In genomic region chr4:14415146-14415545, GRCh38 we compare ENCODE assay signal across 16 cellular contexts.
DNase-seq lines count a peak whose midpoint lies in the region; ATAC-seq, FAIRE-seq and TF ChIP-seq lines count a peak whose summit lies in the region.
"Had no signal": no experiment of that assay in that cellular context is flagged by ENCODE, and none has a peak within 500 bp of the region (broad histone marks: within the 10 kb centered on the region; RNA-seq: fewer than 3 reads in every experiment).

No MANE protein-coding gene starts in this region.

- H3K27ac ChIP-seq in SK-N-SH (ENCODE audit: low read depth in 2 of 2, low read length in 1 of 2) (no peak overlapping the region), foreskin keratinocyte (no peak overlapping the region)
- no peak overlapping the region for H3K27ac ChIP-seq in CD8-positive, alpha-beta memory T cell (ENCODE audit: low read depth, low read length)
- H3K27ac ChIP-seq: 22Rv1, left lung had no signal

- H4K20me1 ChIP-seq in SK-N-SH (ENCODE audit: insufficient read depth): no peaks in the 10 kb centered on the region

- whole genome bisulfite sequencing in SK-N-SH (ENCODE audit: low lambda C conversion rate): 11% methylated on average over 1 of the region's 1 CpG

- no peaks in the 10 kb centered on the region for H3K79me2 ChIP-seq in SK-N-SH (ENCODE audit: insufficient read depth)

- ATAC-seq in SK-N-SH treated with all-trans-retinoic acid at 6 μM for 48 hours (no peak), foreskin keratinocyte (peak; percentile 36), HG03457 (IDR thresholded peaks at IDR 0.05; ENCODE audit: unreplicated experiment) (no peak)
- ATAC-seq: activated T-cell treated with anti-CD3 and anti-CD28 coated beads, Interleukin-2, amount 50 U/mL, for 72 hours; left lung; natural killer cell treated with Interleukin-12 subunit alpha and Interleukin-12 subunit beta and Interleukin-15 and Interleukin-18, amount 100 ng/mL, for 72 hours had no signal

- TF ChIP-seq CTCF in SK-N-SH (IDR thresholded peaks at IDR 0.05) (no peak), foreskin keratinocyte (conservative IDR thresholded peaks at IDR 0.05) (no peak)

- H3K4me3 Mint-ChIP-seq in CD8-positive, alpha-beta memory T cell: no peak overlapping the region
- H3K4me3 Mint-ChIP-seq: activated T-cell treated with anti-CD3 and anti-CD28 coated beads, Interleukin-2, amount 50 U/mL, for 72 hours; natural killer cell treated with Interleukin-12 subunit alpha and Interleukin-12 subunit beta and Interleukin-15 and Interleukin-18, amount 100 ng/mL, for 72 hours had no signal

- H3K4me2 ChIP-seq in SK-N-SH: no peak overlapping the region

- no peak overlapping the region for H3K9ac ChIP-seq in SK-N-SH

- H2AFZ ChIP-seq in SK-N-SH (ENCODE audit: low read depth): no peak overlapping the region

- no peak overlapping the region for H3K4me3 ChIP-seq in SK-N-SH (ENCODE audit: low read depth in 2 of 2, low read length in 1 of 2)
- no peak overlapping the region for H3K4me3 ChIP-seq in CD8-positive, alpha-beta memory T cell (ENCODE audit: low read length)
- H3K4me3 ChIP-seq: left lung had no signal

- CTCF ChIA-PET in SK-N-SH (lab: Yijun Ruan, JAX): no interaction called here
- CTCF ChIA-PET in CD8-positive, alpha-beta memory T cell (lab: Charles Lee): no interaction called here

- FAIRE-seq in urothelium cell line (lab: Jason Lieb, UNC): no peak

- H3K9me2 ChIP-seq in SK-N-SH: no peaks in the 10 kb centered on the region

- H3K27me3 Mint-ChIP-seq in CD8-positive, alpha-beta memory T cell: no peaks in the 10 kb centered on the region
- H3K27me3 Mint-ChIP-seq: natural killer cell treated with Interleukin-12 subunit alpha and Interleukin-12 subunit beta and Interleukin-15 and Interleukin-18, amount 100 ng/mL, for 72 hours had no signal

- no peaks in the 10 kb centered on the region for H3F3A ChIP-seq in SK-N-SH (replicated peaks; ENCODE audit: insufficient read depth)

- DNase-seq in SK-N-SH (no peak), amniotic stem cell (lab: John Stamatoyannopoulos, UW) (peak; percentile 10), foreskin keratinocyte (no peak), urothelium cell line (ENCODE audit: low spot score) (peak; percentile 8), UCSD-AML1 (lab: John Stamatoyannopoulos, UW; ENCODE audit: unreplicated experiment) (no peak)
- DNase-seq in CD8-positive, alpha-beta memory T cell: no peak
- DNase-seq: activated CD4-positive, alpha-beta T cell treated with anti-CD3 and anti-CD28 coated beads for 48 hours; activated T-cell treated with anti-CD3 and anti-CD28 coated beads, Interleukin-2, amount 50 U/mL, for 72 hours; GOT3; left lung; stimulated activated naive CD4-positive, alpha-beta T cell treated with Interleukin-2 at 50 U/mL for 16 hours; T-helper 1 cell had no signal

- TF ChIP-seq RAD21 in SK-N-SH (IDR thresholded peaks at IDR 0.05; ENCODE audit: low read length): no peak

- H3K4me1 ChIP-seq in SK-N-SH (ENCODE audit: control insufficient read depth in 1 of 2, insufficient read depth in 2 of 2, low read depth in 1 of 2, low read length in 1 of 2) (no peaks in the 10 kb centered on the region), foreskin keratinocyte (no peaks in the 10 kb centered on the region)
- no peaks in the 10 kb centered on the region for H3K4me1 ChIP-seq in CD8-positive, alpha-beta memory T cell (ENCODE audit: insufficient read depth, low read length)
- H3K4me1 ChIP-seq: left lung had no signal

- H3K36me3 ChIP-seq in SK-N-SH (replicated peaks in 1 of 2; ENCODE audit: control insufficient read depth in 1 of 2, insufficient read depth in 2 of 2, low read length in 1 of 2): no peaks in the 10 kb centered on the region
- no peaks in the 10 kb centered on the region for H3K36me3 ChIP-seq in CD8-positive, alpha-beta memory T cell (ENCODE audit: insufficient read depth, low read length)
- H3K36me3 ChIP-seq: left lung had no signal

- peaks cover 0 to 6% (median 0%) of the 10 kb centered on the region in 5 donors for H3K9me3 Mint-ChIP-seq in CD8-positive, alpha-beta memory T cell
- H3K9me3 Mint-ChIP-seq: activated T-cell treated with anti-CD3 and anti-CD28 coated beads, Interleukin-2, amount 50 U/mL, for 72 hours had no signal

- H3K27me3 ChIP-seq in SK-N-SH (ENCODE audit: insufficient read depth) (no peaks in the 10 kb centered on the region), foreskin keratinocyte (peaks cover 6% of the 10 kb centered on the region)
- H3K27me3 ChIP-seq in CD8-positive, alpha-beta memory T cell (ENCODE audit: insufficient read depth, low read length, poor library complexity, severe bottlenecking): no peaks in the 10 kb centered on the region
- H3K27me3 ChIP-seq: left lung had no signal

- POLR2A ChIA-PET in SK-N-SH (lab: Yijun Ruan, JAX): no interaction called here
- POLR2A ChIA-PET in CD8-positive, alpha-beta memory T cell (lab: Charles Lee): no interaction called here

- no peak for TF ChIP-seq EP300 in SK-N-SH (IDR thresholded peaks at IDR 0.05; ENCODE audit: borderline replicate concordance in 1 of 2, low read depth in 1 of 2, low read length in 1 of 2)

- H3K27ac Mint-ChIP-seq in CD8-positive, alpha-beta memory T cell: no peak overlapping the region
- H3K27ac Mint-ChIP-seq: activated T-cell treated with anti-CD3 and anti-CD28 coated beads, Interleukin-2, amount 50 U/mL, for 72 hours; natural killer cell treated with Interleukin-12 subunit alpha and Interleukin-12 subunit beta and Interleukin-15 and Interleukin-18, amount 100 ng/mL, for 72 hours had no signal

- peaks cover 0 to 2% (median 0%) of the 10 kb centered on the region in 3 donors for H3K36me3 Mint-ChIP-seq in CD8-positive, alpha-beta memory T cell
- H3K36me3 Mint-ChIP-seq: natural killer cell treated with Interleukin-12 subunit alpha and Interleukin-12 subunit beta and Interleukin-15 and Interleukin-18, amount 100 ng/mL, for 72 hours had no signal

- H3K9me3 ChIP-seq in SK-N-SH: no peaks in the 10 kb centered on the region
- H3K9me3 ChIP-seq in CD8-positive, alpha-beta memory T cell (ENCODE audit: low read length): no peaks in the 10 kb centered on the region
- H3K9me3 ChIP-seq: left lung had no signal

- no peaks in the 10 kb centered on the region for H3K4me1 Mint-ChIP-seq in CD8-positive, alpha-beta memory T cell

TF ChIP-seq in SK-N-SH, 30 proteins besides CTCF, POLR2A, EP300 and RAD21 (continues in another document):
- TF ChIP-seq MAX (IDR thresholded peaks at IDR 0.05; ENCODE audit: low read depth): no peak
- TF ChIP-seq, protein P1, sequence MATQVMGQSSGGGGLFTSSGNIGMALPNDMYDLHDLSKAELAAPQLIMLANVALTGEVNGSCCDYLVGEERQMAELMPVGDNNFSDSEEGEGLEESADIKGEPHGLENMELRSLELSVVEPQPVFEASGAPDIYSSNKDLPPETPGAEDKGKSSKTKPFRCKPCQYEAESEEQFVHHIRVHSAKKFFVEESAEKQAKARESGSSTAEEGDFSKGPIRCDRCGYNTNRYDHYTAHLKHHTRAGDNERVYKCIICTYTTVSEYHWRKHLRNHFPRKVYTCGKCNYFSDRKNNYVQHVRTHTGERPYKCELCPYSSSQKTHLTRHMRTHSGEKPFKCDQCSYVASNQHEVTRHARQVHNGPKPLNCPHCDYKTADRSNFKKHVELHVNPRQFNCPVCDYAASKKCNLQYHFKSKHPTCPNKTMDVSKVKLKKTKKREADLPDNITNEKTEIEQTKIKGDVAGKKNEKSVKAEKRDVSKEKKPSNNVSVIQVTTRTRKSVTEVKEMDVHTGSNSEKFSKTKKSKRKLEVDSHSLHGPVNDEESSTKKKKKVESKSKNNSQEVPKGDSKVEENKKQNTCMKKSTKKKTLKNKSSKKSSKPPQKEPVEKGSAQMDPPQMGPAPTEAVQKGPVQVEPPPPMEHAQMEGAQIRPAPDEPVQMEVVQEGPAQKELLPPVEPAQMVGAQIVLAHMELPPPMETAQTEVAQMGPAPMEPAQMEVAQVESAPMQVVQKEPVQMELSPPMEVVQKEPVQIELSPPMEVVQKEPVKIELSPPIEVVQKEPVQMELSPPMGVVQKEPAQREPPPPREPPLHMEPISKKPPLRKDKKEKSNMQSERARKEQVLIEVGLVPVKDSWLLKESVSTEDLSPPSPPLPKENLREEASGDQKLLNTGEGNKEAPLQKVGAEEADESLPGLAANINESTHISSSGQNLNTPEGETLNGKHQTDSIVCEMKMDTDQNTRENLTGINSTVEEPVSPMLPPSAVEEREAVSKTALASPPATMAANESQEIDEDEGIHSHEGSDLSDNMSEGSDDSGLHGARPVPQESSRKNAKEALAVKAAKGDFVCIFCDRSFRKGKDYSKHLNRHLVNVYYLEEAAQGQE (IDR thresholded peaks at IDR 0.05; ENCODE audit: low read depth, low read length): peak; percentile 88

TF ChIP-seq in SK-N-SH treated with all-trans-retinoic acid at 6 μM for 48 hours, 23 proteins besides CTCF, POLR2A, EP300 and RAD21 (continues in another document):
- TF ChIP-seq BACH2 (CRISPR knock-in tag; IDR thresholded peaks at IDR 0.05; ENCODE audit: borderline replicate concordance) (no peak), TOX (CRISPR knock-in tag; IDR thresholded peaks at IDR 0.05; ENCODE audit: borderline replicate concordance) (no peak), ZFP3 (CRISPR knock-in tag; IDR thresholded peaks at IDR 0.05) (no peak), OSR1 (CRISPR knock-in tag; IDR thresholded peaks at IDR 0.05) (no peak), ZNF565 (CRISPR knock-in tag; conservative IDR thresholded peaks at IDR 0.05; ENCODE audit: low read depth) (no peak), ZNF70 (CRISPR knock-in tag; IDR thresholded peaks at IDR 0.05) (no peak), ISL1 (CRISPR knock-in tag; IDR thresholded peaks at IDR 0.05) (no peak), ZFP30 (CRISPR knock-in tag; IDR thresholded peaks at IDR 0.05) (no peak), GLIS3 (CRISPR knock-in tag; IDR thresholded peaks at IDR 0.05) (no peak), PPARA (CRISPR knock-in tag; IDR thresholded peaks at IDR 0.05; ENCODE audit: borderline replicate concordance) (no peak), CSRNP3 (CRISPR knock-in tag; IDR thresholded peaks at IDR 0.05) (no peak), CSDC2 (CRISPR knock-in tag; IDR thresholded peaks at IDR 0.05) (no peak), ESRRG (CRISPR knock-in tag; IDR thresholded peaks at IDR 0.05) (no peak), ARNTL (CRISPR knock-in tag; IDR thresholded peaks at IDR 0.05; ENCODE audit: borderline replicate concordance, low read depth) (no peak), ZC3H10 (CRISPR knock-in tag; IDR thresholded peaks at IDR 0.05) (no peak)

Comparison
In these comparisons a context has a peak if more than half of its experiments do, and no peak if none do; other contexts are left out.
1. DNase-seq: peak in amniotic stem cell (single experiment) and urothelium cell line (single experiment); none in SK-N-SH (single experiment), foreskin keratinocyte (0 of 2), UCSD-AML1 (single experiment) and CD8-positive, alpha-beta memory T cell (0 of 5).